1 cellular context compared by ENCODE assay signal in the genomic region with DNA sequence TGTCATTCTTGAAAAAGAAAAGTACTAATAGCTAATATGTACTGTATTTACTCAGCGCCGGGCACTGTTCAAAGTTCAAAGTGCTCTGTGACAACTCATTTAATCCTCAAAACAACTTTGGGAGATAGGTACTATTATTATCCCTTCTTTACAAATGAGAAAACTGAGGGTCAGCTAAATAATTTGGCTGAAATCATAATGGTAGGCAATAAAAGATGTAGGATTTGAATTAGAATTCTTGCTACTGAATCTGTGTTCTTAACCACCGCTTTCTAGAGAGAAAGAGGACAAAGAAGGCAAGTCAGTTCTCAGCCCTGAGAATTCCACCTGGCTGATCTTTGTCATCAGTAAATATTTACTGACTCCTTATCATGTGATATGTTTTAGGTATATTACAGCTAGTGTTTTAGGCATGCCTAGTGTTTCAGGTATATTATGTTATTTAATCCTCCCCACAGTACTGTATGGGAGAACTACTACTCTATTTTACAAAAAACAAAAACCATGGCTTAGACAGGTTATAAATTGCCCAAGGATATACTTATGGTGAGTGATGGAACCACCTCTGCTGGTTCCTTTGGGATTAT.
TF ChIP-seq lines count a peak whose summit lies in the region.

No MANE protein-coding gene starts in this region.

TF ChIP-seq in HepG2, 621 proteins besides CTCF, POLR2A, EP300 and RAD21 (continues in another document):
- TF ChIP-seq, protein P1, sequence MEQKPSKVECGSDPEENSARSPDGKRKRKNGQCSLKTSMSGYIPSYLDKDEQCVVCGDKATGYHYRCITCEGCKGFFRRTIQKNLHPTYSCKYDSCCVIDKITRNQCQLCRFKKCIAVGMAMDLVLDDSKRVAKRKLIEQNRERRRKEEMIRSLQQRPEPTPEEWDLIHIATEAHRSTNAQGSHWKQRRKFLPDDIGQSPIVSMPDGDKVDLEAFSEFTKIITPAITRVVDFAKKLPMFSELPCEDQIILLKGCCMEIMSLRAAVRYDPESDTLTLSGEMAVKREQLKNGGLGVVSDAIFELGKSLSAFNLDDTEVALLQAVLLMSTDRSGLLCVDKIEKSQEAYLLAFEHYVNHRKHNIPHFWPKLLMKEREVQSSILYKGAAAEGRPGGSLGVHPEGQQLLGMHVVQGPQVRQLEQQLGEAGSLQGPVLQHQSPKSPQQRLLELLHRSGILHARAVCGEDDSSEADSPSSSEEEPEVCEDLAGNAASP (CRISPR knock-in tag; IDR thresholded peaks at IDR 0.05; ENCODE audit: borderline replicate concordance): peak; percentile 72
- TF ChIP-seq SALL2 (CRISPR knock-in tag; IDR thresholded peaks at IDR 0.05) (no peak), ZNF543 (CRISPR knock-in tag; IDR thresholded peaks at IDR 0.05) (no peak), U2AF1 (optimal IDR thresholded peaks at IDR 0.05; ENCODE audit: low read depth, low read length) (no peak), ZMYM3 (CRISPR knock-in tag; IDR thresholded peaks at IDR 0.05) (no peak; the same call in 1 of the 2 replicates), ZMYM2 (CRISPR knock-in tag; IDR thresholded peaks at IDR 0.05) (peak; percentile 81), RBM22 (optimal IDR thresholded peaks at IDR 0.05; ENCODE audit: low read length) (no peak), NR2F2 (IDR thresholded peaks at IDR 0.05; ENCODE audit: borderline replicate concordance, low read depth) (peak; percentile 76), TEAD3 (CRISPR knock-in tag; optimal IDR thresholded peaks at IDR 0.05; ENCODE audit: borderline replicate concordance) (peak; percentile 81), ZBTB20 (CRISPR knock-in tag; IDR thresholded peaks at IDR 0.05; ENCODE audit: borderline replicate concordance, low read depth) (0 out of 2 replicates have a peak, but pooled peaks have one; percentile 84), ZBTB7B (CRISPR knock-in tag; IDR thresholded peaks at IDR 0.05) (no peak), ZNF792 (CRISPR knock-in tag; IDR thresholded peaks at IDR 0.05) (peak; percentile 22; the same call in 1 of the 2 replicates), NAIF1 (CRISPR knock-in tag; IDR thresholded peaks at IDR 0.05; ENCODE audit: borderline replicate concordance) (peak; percentile 70; the same call in 1 of the 2 replicates), HOXA9 (CRISPR knock-in tag; IDR thresholded peaks at IDR 0.05; ENCODE audit: borderline replicate concordance) (no peak), ZSCAN30 (CRISPR knock-in tag; IDR thresholded peaks at IDR 0.05) (no peak), ARNTL (CRISPR knock-in tag; IDR thresholded peaks at IDR 0.05) (no peak), ZNF296 (CRISPR knock-in tag; conservative IDR thresholded peaks at IDR 0.05) (no peak), ZFP90 (CRISPR knock-in tag; IDR thresholded peaks at IDR 0.05; ENCODE audit: borderline replicate concordance) (no peak), BCL6 (CRISPR knock-in tag; IDR thresholded peaks at IDR 0.05) (peak; percentile 90), ZNF431 (CRISPR knock-in tag; IDR thresholded peaks at IDR 0.05; ENCODE audit: borderline replicate concordance, low read depth) (no peak; the same call in 1 of the 2 replicates), DPF2 (CRISPR knock-in tag; IDR thresholded peaks at IDR 0.05; ENCODE audit: borderline replicate concordance, low read depth) (peak; percentile 96)
- TF ChIP-seq, protein P2, sequence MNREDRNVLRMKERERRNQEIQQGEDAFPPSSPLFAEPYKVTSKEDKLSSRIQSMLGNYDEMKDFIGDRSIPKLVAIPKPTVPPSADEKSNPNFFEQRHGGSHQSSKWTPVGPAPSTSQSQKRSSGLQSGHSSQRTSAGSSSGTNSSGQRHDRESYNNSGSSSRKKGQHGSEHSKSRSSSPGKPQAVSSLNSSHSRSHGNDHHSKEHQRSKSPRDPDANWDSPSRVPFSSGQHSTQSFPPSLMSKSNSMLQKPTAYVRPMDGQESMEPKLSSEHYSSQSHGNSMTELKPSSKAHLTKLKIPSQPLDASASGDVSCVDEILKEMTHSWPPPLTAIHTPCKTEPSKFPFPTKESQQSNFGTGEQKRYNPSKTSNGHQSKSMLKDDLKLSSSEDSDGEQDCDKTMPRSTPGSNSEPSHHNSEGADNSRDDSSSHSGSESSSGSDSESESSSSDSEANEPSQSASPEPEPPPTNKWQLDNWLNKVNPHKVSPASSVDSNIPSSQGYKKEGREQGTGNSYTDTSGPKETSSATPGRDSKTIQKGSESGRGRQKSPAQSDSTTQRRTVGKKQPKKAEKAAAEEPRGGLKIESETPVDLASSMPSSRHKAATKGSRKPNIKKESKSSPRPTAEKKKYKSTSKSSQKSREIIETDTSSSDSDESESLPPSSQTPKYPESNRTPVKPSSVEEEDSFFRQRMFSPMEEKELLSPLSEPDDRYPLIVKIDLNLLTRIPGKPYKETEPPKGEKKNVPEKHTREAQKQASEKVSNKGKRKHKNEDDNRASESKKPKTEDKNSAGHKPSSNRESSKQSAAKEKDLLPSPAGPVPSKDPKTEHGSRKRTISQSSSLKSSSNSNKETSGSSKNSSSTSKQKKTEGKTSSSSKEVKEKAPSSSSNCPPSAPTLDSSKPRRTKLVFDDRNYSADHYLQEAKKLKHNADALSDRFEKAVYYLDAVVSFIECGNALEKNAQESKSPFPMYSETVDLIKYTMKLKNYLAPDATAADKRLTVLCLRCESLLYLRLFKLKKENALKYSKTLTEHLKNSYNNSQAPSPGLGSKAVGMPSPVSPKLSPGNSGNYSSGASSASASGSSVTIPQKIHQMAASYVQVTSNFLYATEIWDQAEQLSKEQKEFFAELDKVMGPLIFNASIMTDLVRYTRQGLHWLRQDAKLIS (CRISPR knock-in tag; IDR thresholded peaks at IDR 0.05): no peak
- TF ChIP-seq, protein P3, sequence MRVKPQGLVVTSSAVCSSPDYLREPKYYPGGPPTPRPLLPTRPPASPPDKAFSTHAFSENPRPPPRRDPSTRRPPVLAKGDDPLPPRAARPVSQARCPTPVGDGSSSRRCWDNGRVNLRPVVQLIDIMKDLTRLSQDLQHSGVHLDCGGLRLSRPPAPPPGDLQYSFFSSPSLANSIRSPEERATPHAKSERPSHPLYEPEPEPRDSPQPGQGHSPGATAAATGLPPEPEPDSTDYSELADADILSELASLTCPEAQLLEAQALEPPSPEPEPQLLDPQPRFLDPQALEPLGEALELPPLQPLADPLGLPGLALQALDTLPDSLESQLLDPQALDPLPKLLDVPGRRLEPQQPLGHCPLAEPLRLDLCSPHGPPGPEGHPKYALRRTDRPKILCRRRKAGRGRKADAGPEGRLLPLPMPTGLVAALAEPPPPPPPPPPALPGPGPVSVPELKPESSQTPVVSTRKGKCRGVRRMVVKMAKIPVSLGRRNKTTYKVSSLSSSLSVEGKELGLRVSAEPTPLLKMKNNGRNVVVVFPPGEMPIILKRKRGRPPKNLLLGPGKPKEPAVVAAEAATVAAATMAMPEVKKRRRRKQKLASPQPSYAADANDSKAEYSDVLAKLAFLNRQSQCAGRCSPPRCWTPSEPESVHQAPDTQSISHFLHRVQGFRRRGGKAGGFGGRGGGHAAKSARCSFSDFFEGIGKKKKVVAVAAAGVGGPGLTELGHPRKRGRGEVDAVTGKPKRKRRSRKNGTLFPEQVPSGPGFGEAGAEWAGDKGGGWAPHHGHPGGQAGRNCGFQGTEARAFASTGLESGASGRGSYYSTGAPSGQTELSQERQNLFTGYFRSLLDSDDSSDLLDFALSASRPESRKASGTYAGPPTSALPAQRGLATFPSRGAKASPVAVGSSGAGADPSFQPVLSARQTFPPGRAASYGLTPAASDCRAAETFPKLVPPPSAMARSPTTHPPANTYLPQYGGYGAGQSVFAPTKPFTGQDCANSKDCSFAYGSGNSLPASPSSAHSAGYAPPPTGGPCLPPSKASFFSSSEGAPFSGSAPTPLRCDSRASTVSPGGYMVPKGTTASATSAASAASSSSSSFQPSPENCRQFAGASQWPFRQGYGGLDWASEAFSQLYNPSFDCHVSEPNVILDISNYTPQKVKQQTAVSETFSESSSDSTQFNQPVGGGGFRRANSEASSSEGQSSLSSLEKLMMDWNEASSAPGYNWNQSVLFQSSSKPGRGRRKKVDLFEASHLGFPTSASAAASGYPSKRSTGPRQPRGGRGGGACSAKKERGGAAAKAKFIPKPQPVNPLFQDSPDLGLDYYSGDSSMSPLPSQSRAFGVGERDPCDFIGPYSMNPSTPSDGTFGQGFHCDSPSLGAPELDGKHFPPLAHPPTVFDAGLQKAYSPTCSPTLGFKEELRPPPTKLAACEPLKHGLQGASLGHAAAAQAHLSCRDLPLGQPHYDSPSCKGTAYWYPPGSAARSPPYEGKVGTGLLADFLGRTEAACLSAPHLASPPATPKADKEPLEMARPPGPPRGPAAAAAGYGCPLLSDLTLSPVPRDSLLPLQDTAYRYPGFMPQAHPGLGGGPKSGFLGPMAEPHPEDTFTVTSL (CRISPR knock-in tag; IDR thresholded peaks at IDR 0.05; ENCODE audit: borderline replicate concordance): peak; percentile 99
- TF ChIP-seq, protein P4, sequence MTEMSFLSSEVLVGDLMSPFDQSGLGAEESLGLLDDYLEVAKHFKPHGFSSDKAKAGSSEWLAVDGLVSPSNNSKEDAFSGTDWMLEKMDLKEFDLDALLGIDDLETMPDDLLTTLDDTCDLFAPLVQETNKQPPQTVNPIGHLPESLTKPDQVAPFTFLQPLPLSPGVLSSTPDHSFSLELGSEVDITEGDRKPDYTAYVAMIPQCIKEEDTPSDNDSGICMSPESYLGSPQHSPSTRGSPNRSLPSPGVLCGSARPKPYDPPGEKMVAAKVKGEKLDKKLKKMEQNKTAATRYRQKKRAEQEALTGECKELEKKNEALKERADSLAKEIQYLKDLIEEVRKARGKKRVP (CRISPR knock-in tag; IDR thresholded peaks at IDR 0.05): peak in 1 of 2 experiments; percentile 83; a peak in 2 of 4 replicates
- TF ChIP-seq, protein P5, sequence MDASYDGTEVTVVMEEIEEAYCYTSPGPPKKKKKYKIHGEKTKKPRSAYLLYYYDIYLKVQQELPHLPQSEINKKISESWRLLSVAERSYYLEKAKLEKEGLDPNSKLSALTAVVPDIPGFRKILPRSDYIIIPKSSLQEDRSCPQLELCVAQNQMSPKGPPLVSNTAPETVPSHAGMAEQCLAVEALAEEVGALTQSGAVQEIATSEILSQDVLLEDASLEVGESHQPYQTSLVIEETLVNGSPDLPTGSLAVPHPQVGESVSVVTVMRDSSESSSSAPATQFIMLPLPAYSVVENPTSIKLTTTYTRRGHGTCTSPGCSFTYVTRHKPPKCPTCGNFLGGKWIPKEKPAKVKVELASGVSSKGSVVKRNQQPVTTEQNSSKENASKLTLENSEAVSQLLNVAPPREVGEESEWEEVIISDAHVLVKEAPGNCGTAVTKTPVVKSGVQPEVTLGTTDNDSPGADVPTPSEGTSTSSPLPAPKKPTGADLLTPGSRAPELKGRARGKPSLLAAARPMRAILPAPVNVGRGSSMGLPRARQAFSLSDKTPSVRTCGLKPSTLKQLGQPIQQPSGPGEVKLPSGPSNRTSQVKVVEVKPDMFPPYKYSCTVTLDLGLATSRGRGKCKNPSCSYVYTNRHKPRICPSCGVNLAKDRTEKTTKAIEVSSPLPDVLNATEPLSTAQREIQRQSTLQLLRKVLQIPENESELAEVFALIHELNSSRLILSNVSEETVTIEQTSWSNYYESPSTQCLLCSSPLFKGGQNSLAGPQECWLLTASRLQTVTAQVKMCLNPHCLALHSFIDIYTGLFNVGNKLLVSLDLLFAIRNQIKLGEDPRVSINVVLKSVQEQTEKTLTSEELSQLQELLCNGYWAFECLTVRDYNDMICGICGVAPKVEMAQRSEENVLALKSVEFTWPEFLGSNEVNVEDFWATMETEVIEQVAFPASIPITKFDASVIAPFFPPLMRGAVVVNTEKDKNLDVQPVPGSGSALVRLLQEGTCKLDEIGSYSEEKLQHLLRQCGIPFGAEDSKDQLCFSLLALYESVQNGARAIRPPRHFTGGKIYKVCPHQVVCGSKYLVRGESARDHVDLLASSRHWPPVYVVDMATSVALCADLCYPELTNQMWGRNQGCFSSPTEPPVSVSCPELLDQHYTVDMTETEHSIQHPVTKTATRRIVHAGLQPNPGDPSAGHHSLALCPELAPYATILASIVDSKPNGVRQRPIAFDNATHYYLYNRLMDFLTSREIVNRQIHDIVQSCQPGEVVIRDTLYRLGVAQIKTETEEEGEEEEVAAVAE (CRISPR knock-in tag; IDR thresholded peaks at IDR 0.05; ENCODE audit: borderline replicate concordance): peak; percentile 78; the same call in 1 of the 2 replicates
- TF ChIP-seq, protein P6, sequence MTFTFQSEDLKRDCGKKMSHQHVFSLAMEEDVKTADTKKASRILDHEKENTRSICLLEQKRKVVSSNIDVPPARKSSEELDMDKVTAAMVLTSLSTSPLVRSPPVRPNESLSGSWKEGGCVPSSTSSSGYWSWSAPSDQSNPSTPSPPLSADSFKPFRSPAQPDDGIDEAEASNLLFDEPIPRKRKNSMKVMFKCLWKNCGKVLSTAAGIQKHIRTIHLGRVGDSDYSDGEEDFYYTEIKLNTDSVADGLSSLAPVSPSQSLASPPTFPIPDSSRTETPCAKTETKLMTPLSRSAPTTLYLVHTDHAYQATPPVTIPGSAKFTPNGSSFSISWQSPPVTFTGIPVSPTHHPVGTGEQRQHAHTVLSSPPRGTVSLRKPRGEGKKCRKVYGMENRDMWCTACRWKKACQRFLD (CRISPR knock-in tag; IDR thresholded peaks at IDR 0.05; ENCODE audit: borderline replicate concordance): no peak
- TF ChIP-seq, protein P7, sequence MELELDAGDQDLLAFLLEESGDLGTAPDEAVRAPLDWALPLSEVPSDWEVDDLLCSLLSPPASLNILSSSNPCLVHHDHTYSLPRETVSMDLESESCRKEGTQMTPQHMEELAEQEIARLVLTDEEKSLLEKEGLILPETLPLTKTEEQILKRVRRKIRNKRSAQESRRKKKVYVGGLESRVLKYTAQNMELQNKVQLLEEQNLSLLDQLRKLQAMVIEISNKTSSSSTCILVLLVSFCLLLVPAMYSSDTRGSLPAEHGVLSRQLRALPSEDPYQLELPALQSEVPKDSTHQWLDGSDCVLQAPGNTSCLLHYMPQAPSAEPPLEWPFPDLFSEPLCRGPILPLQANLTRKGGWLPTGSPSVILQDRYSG (CRISPR knock-in tag; IDR thresholded peaks at IDR 0.05): no peak; the same call in 1 of the 2 replicates
- TF ChIP-seq, protein P8, sequence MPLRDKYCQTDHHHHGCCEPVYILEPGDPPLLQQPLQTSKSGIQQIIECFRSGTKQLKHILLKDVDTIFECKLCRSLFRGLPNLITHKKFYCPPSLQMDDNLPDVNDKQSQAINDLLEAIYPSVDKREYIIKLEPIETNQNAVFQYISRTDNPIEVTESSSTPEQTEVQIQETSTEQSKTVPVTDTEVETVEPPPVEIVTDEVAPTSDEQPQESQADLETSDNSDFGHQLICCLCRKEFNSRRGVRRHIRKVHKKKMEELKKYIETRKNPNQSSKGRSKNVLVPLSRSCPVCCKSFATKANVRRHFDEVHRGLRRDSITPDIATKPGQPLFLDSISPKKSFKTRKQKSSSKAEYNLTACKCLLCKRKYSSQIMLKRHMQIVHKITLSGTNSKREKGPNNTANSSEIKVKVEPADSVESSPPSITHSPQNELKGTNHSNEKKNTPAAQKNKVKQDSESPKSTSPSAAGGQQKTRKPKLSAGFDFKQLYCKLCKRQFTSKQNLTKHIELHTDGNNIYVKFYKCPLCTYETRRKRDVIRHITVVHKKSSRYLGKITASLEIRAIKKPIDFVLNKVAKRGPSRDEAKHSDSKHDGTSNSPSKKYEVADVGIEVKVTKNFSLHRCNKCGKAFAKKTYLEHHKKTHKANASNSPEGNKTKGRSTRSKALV (CRISPR knock-in tag; IDR thresholded peaks at IDR 0.05): no peak
- TF ChIP-seq, protein P9, sequence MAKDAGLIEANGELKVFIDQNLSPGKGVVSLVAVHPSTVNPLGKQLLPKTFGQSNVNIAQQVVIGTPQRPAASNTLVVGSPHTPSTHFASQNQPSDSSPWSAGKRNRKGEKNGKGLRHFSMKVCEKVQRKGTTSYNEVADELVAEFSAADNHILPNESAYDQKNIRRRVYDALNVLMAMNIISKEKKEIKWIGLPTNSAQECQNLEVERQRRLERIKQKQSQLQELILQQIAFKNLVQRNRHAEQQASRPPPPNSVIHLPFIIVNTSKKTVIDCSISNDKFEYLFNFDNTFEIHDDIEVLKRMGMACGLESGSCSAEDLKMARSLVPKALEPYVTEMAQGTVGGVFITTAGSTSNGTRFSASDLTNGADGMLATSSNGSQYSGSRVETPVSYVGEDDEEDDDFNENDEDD (CRISPR knock-in tag; IDR thresholded peaks at IDR 0.05; ENCODE audit: borderline replicate concordance): peak; percentile 40; the same call in 1 of the 2 replicates
